Comparison of ENCODE assay signal across 24 cellular contexts in genomic region chr17:12588531-12588930, GRCh38.
"Had no signal": no experiment of that assay in that cellular context is flagged by ENCODE, and none has a peak within 500 bp of the region (broad histone marks: within the 10 kb centered on the region; RNA-seq: fewer than 3 reads in every experiment).

No MANE protein-coding gene starts in this region.

- H3K36me3 ChIP-seq: stomach, suprapubic skin, thoracic aorta, thyroid gland, tibial artery, tibial nerve, transverse colon, upper lobe of left lung, upper lobe of right lung, uterus, vagina had no signal

- H3K4me3 ChIP-seq: stomach, suprapubic skin, testis, thoracic aorta, thyroid gland, tibial artery, tibial nerve, transverse colon, upper lobe of left lung, upper lobe of right lung, uterus, vagina had no signal

- H3K4me1 ChIP-seq: stomach, suprapubic skin, testis, tibial nerve, transverse colon, upper lobe of left lung, upper lobe of right lung, uterus, vagina had no signal

- H3K9me3 ChIP-seq: stomach, testis, thoracic aorta, thyroid gland, tibial artery, tibial nerve, transverse colon, upper lobe of left lung, upper lobe of right lung, uterus, vagina had no signal

- H3K27ac ChIP-seq: stomach, suprapubic skin, testis, thoracic aorta, thyroid gland, tibial artery, tibial nerve, transverse colon, upper lobe of left lung, upper lobe of right lung, uterus, vagina had no signal

- DNase-seq: stimulated activated CD4-positive, alpha-beta T cell treated with anti-CD3 and anti-CD28 coated beads, Interleukin-2, amount 100 ng/mL, for 48 hours; stimulated activated CD4-positive, alpha-beta T cell treated with anti-CD3 and anti-CD28 coated beads, Interleukin-4, amount 100 ng/mL, for 1 hour; stimulated activated CD4-positive, alpha-beta T cell treated with anti-CD3 and anti-CD28 coated beads, Interleukin-4, amount 100 ng/mL, for 24 hours; stimulated activated CD4-positive, alpha-beta T cell treated with anti-CD3 and anti-CD28 coated beads, Interleukin-4, amount 100 ng/mL, for 4 hours; stimulated activated CD8-positive, alpha-beta memory T cell treated with anti-CD3 and anti-CD28 coated beads, Interleukin-4, amount 100 ng/mL, for 48 hours; stimulated activated naive B cell treated with anti-CD40 and anti-IgM and Interleukin-4, amounts not matched to agents 10 μg/mL and 1 μg/mL and 100 μg/mL, for 72 hours; stimulated activated naive CD4-positive, alpha-beta T cell; stimulated activated naive CD4-positive, alpha-beta T cell treated with Interleukin-2 at 50 U/mL for 16 hours; stimulated activated naive CD8-positive, alpha-beta T cell treated with anti-CD3 and anti-CD28 coated beads, Interleukin-15, amount 100 ng/mL, for 72 hours; stimulated activated naive CD8-positive, alpha-beta T cell treated with anti-CD3 and anti-CD28 coated beads, Interleukin-15, Interleukin-2, amounts not matched to agents 100 U/mL and 50 U/mL, for 24 hours; stomach; substantia nigra; testis; thyroid gland; tibial artery; transverse colon; trophoblast cell; upper lobe of left lung; upper lobe of right lung; uterus had no signal
